Comparison of ENCODE assay signal across 18 cellular contexts in genomic region chr2:29561241-29562027, GRCh38.
"Had no signal": no experiment of that assay in that cellular context is flagged by ENCODE, and none has a peak within 500 bp of the region (broad histone marks: within the 10 kb centered on the region; RNA-seq: fewer than 3 reads in every experiment).

No MANE protein-coding gene starts in this region.

- H3K4me3 Mint-ChIP-seq: activated naive CD8-positive, alpha-beta T cell treated with anti-CD3 and anti-CD28 coated beads for 36 hours; brain; immature natural killer cell; nephron had no signal

- H3K27me3 Mint-ChIP-seq: brain had no signal

- H3K9me3 Mint-ChIP-seq: activated naive CD8-positive, alpha-beta T cell treated with anti-CD3 and anti-CD28 coated beads for 36 hours; immature natural killer cell; nephron had no signal

- H3K27ac Mint-ChIP-seq: activated naive CD8-positive, alpha-beta T cell treated with anti-CD3 and anti-CD28 coated beads for 36 hours; immature natural killer cell; nephron had no signal

- H3K36me3 Mint-ChIP-seq: activated naive CD8-positive, alpha-beta T cell treated with anti-CD3 and anti-CD28 coated beads for 36 hours; brain; immature natural killer cell had no signal

- DNase-seq: activated CD4-positive, alpha-beta T cell treated with anti-CD3 and anti-CD28 coated beads, Interleukin-2, amount 50 U/mL, for 1 hour; activated CD8-positive, alpha-beta memory T cell treated with anti-CD3 and anti-CD28 coated beads for 24 hours; activated naive CD8-positive, alpha-beta T cell treated with anti-CD3 and anti-CD28 coated beads for 36 hours; central memory CD4-positive, alpha-beta T cell; colonic mucosa; esophagus squamous epithelium; gastrocnemius medialis; heart left ventricle; immature natural killer cell; nucleus accumbens; right cardiac atrium; small intestine; stimulated activated CD4-positive, alpha-beta T cell treated with anti-CD3 and anti-CD28 coated beads, Interleukin-4, amount 100 ng/mL, for 24 hours; stimulated activated naive CD4-positive, alpha-beta T cell had no signal

- ATAC-seq: gastrocnemius medialis had no signal

- H3K9me3 ChIP-seq: colonic mucosa, esophagus squamous epithelium, gastrocnemius medialis, tibial nerve, vagina had no signal

- H3K4me1 Mint-ChIP-seq: activated naive CD8-positive, alpha-beta T cell treated with anti-CD3 and anti-CD28 coated beads for 36 hours; immature natural killer cell; nephron had no signal
